Comparison of ENCODE assay signal across 8 cellular contexts in genomic region chr1:231240531-231240882, GRCh38. TPM values are rescaled to one million over a fixed set of nuclear protein-coding genes. Genes with fewer than 3 reads are reported as not detected.
A peak's percentile ranks its signal among the peaks of the same experiment; 100 is the strongest.
DNase-seq lines count a peak whose midpoint lies in the region; ATAC-seq and TF ChIP-seq lines count a peak whose summit lies in the region.

No MANE protein-coding gene starts in this region.

- H3K4me1 ChIP-seq in heart right ventricle: peaks cover 0 to 67% (median 50%) of the 10 kb centered on the region in 9 donors

- H3K27ac ChIP-seq in heart right ventricle: peak overlapping the region; percentile 58 to 93 (median 86)

- peaks cover 0 to 37% (median 15%) of the 10 kb centered on the region in 9 donors for H3K36me3 ChIP-seq in heart right ventricle

- H3K4me3 ChIP-seq in HFF-Myc (replicated peaks; ENCODE audit: low read depth, low read length) (peak overlapping the region; percentile 92), heart right ventricle (peak overlapping the region; percentile 67 to 92 (median 84)), retinal pigment epithelial cell (ENCODE audit: low read length) (peak overlapping the region; percentile 97)

- H3K9me3 ChIP-seq in heart right ventricle: no peaks in the 10 kb centered on the region

- POLR2A ChIA-PET in activated B cell treated with CpG ODN at 0.5 μM for 24 hours (lab: Charles Lee): interaction anchor here (0.7 to 3.1 kb wide), 5 partner anchors 8 to 731 kb away, joined by 3 to 18 read pairs (median 5); partner anchors contain the start of genes EXOC8 and SPRTN

- peaks cover 61% of the 10 kb centered on the region for H3K4me1 Mint-ChIP-seq in activated B cell treated with CpG ODN at 0.5 μM for 24 hours

- intact Hi-C loops in activated B cell treated with CpG ODN at 0.5 μM for 24 hours (cut with micrococcal nuclease) (loop anchor here (5.0 kb wide), 3 partner anchors 182 to 387 kb away; partner anchors contain the start of genes DISC1 and EGLN1), heart right ventricle (cut with DNase I) (loop anchor here in 6 of 10 donors (5.0 to 10.0 kb wide), 3 partner anchors 94 to 364 kb away; partner anchors contain the start of genes EXOC8 (in 5 of the 6) and SPRTN (in 5 of the 6))

- CTCF ChIA-PET in activated B cell treated with CpG ODN at 0.5 μM for 24 hours (lab: Charles Lee): no interaction called here

- peak; percentile 48 for DNase-seq in COLO668 (lab: John Stamatoyannopoulos, UW; ENCODE audit: unreplicated experiment)
- DNase-seq in HFF-Myc (ENCODE audit: extremely low read depth, low read depth): no peak
- DNase-seq in activated B cell treated with CpG ODN at 0.5 μM for 24 hours: no peak
- no peak for DNase-seq in heart right ventricle
- no peak for DNase-seq in retinal pigment epithelial cell (ENCODE audit: low read depth)
- DNase-seq in GM20000 (ENCODE audit: low spot score): no peak
- DNase-seq in NCI-H446 treated with DMSO at 0.1 percent for 48 hours (lab: John Stamatoyannopoulos, UW): no peak

- peak overlapping the region; percentile 94 for H3K27ac Mint-ChIP-seq in activated B cell treated with CpG ODN at 0.5 μM for 24 hours

- TF ChIP-seq CTCF in HFF-Myc (IDR thresholded peaks at IDR 0.05; ENCODE audit: low read depth, low read length, missing control alignments) (no peak), activated B cell treated with CpG ODN at 0.5 μM for 24 hours (IDR thresholded peaks at IDR 0.05) (no peak), heart right ventricle (IDR thresholded peaks at IDR 0.05) (no peak), retinal pigment epithelial cell (conservative IDR thresholded peaks at IDR 0.05; ENCODE audit: low read depth, low read length) (no peak), GM20000 (IDR thresholded peaks at IDR 0.05; ENCODE audit: extremely low read depth, missing control alignments) (no peak)

- ATAC-seq in activated B cell treated with CpG ODN at 0.5 μM for 24 hours (ENCODE audit: low read depth) (no peak), heart right ventricle (peak in 7 of 8 donors; percentile 8 to 39 (median 18)), HG02938 (IDR thresholded peaks at IDR 0.05; ENCODE audit: unreplicated experiment) (no peak)

- WGBS in heart right ventricle, 2 donors: 1% methylated on average over 13 of the region's 13 CpGs

- H3K27me3 ChIP-seq in heart right ventricle: no peaks in the 10 kb centered on the region

- peaks cover 62% of the 10 kb centered on the region for H3K36me3 Mint-ChIP-seq in activated B cell treated with CpG ODN at 0.5 μM for 24 hours (ENCODE audit: low read depth)

- H3K27me3 Mint-ChIP-seq in activated B cell treated with CpG ODN at 0.5 μM for 24 hours: no peaks in the 10 kb centered on the region

- H3K4me3 Mint-ChIP-seq in activated B cell treated with CpG ODN at 0.5 μM for 24 hours: peak overlapping the region; percentile 93

- no peaks in the 10 kb centered on the region for H3K9me3 Mint-ChIP-seq in activated B cell treated with CpG ODN at 0.5 μM for 24 hours

RNA-seq across cellular contexts. Expression of gene GNPAT, which starts 0.5 kb away (rescaled TPM):
- total RNA-seq in activated B cell treated with CpG ODN at 0.5 μM for 24 hours: 45.7 and 47.4 TPM in 2 replicates
- 10 to 100 TPM; 49.0 to 74.0 (median 51.8) TPM for total RNA-seq in heart right ventricle
- 10 to 100 TPM; 40.3 to 53.9 TPM for polyA plus RNA-seq in heart right ventricle

Comparison
In these comparisons a context has a peak if more than half of its experiments do, and no peak if none do; other contexts are left out.
1. ATAC-seq: peak in heart right ventricle (7 of 8); none in activated B cell treated with CpG ODN at 0.5 μM for 24 hours (single experiment) and HG02938 (single experiment).
2. Peak in every context shown above with its lines, with median percentiles within 50 percentile points of each other: H3K4me3 ChIP-seq.